ENCODE assay signal across 12 cellular contexts in the genomic region with DNA sequence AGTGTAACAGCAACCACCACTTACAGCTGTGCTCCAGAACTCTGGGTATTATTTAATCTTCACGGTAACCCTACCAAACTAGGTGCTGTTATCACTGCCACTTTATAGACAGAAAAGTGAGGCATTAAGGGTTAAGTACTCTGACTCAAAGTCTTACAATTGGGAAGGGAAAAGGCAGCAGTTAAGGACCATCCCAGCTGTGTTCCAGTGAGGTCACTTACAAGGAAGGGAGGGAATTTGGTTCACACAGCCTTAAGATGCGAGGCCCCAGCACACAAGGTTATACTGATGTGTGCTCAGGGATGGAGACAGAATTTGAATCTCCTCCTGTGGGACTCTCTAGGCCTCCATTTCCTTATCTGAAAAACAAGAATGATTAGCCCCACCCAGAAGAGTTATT. TPM values are rescaled to one million over a fixed set of nuclear protein-coding genes. Genes with fewer than 3 reads are reported as not detected.
DNase-seq lines count a peak whose midpoint lies in the region; ATAC-seq and TF ChIP-seq lines count a peak whose summit lies in the region.
"Had no signal": no experiment of that assay in that cellular context is flagged by ENCODE, and none has a peak within 500 bp of the region (broad histone marks: within the 10 kb centered on the region; RNA-seq: fewer than 3 reads in every experiment).

No MANE protein-coding gene starts in this region.

- H3K27me3 ChIP-seq in SK-N-SH (ENCODE audit: insufficient read depth) = no peaks in the 10 kb centered on the region
- H3K27me3 ChIP-seq in gastrocnemius medialis = no peaks in the 10 kb centered on the region
- H3K27me3 ChIP-seq: thyroid gland had no signal

- ATAC-seq in SK-N-SH treated with all-trans-retinoic acid at 6 μM for 48 hours = no peak
- no peak for ATAC-seq in activated CD8-positive, alpha-beta memory T cell treated with anti-CD3 and anti-CD28 coated beads, Interleukin-2, amount 10 ng/mL, durations not matched to agents 7 days and 5 days
- ATAC-seq in gastrocnemius medialis = peak in 1 of 2 donors; percentile 33
- no peak for ATAC-seq in GM21717 (IDR thresholded peaks at IDR 0.05; ENCODE audit: unreplicated experiment)

- peaks cover 20% of the 10 kb centered on the region for H3K79me2 ChIP-seq in SK-N-SH (ENCODE audit: insufficient read depth)

- TF ChIP-seq CTCF in SK-N-SH (IDR thresholded peaks at IDR 0.05) = no peak
- TF ChIP-seq CTCF in fibroblast of villous mesenchyme (IDR thresholded peaks at IDR 0.05; ENCODE audit: insufficient read depth, low read depth, low read length) = no peak
- TF ChIP-seq CTCF in gastrocnemius medialis (IDR thresholded peaks at IDR 0.05 in 4 of 5, conservative IDR thresholded peaks at IDR 0.05 in 1 of 5) = no peak

- 95% methylated on average over 2 of the region's 2 CpGs for WGBS in SK-N-SH (ENCODE audit: low lambda C conversion rate)

- TF ChIP-seq RAD21 in SK-N-SH (IDR thresholded peaks at IDR 0.05; ENCODE audit: low read length) = no peak

- H2AFZ ChIP-seq in SK-N-SH (ENCODE audit: low read depth) = no peak overlapping the region

- in situ Hi-C loops in gastrocnemius medialis (cut with MboI; ENCODE audit: low sequenced_read_pairs in 4 of 4) = no loop called here

- H3K4me2 ChIP-seq in SK-N-SH = 0 out of 2 replicates have a peak overlapping the region, but pooled peaks have one; percentile 32

- peak overlapping the region; percentile 80 for H3K27ac Mint-ChIP-seq in activated CD8-positive, alpha-beta memory T cell treated with anti-CD3 and anti-CD28 coated beads, Interleukin-2, amount 10 ng/mL, durations not matched to agents 7 days and 5 days

- peaks cover 8% of the 10 kb centered on the region for H3F3A ChIP-seq in SK-N-SH (replicated peaks; ENCODE audit: insufficient read depth)

- H3K27me3 Mint-ChIP-seq in activated CD8-positive, alpha-beta memory T cell treated with anti-CD3 and anti-CD28 coated beads, Interleukin-2, amount 10 ng/mL, durations not matched to agents 7 days and 5 days = no peaks in the 10 kb centered on the region

- H3K4me1 ChIP-seq in SK-N-SH (ENCODE audit: control insufficient read depth in 1 of 2, insufficient read depth in 2 of 2, low read depth in 1 of 2, low read length in 1 of 2) (peaks cover 6 to 10% of the 10 kb centered on the region in 2 experiments), gastrocnemius medialis (peaks cover 0 to 10% of the 10 kb centered on the region in 2 donors)

- TF ChIP-seq POLR2A in gastrocnemius medialis (IDR thresholded peaks at IDR 0.05) = no peak

- intact Hi-C loops in gastrocnemius medialis (cut with DNase I; ENCODE audit: low total_unique reads) = no loop called here

- H3K27ac ChIP-seq in SK-N-SH (ENCODE audit: low read depth in 2 of 2, low read length in 1 of 2) (no peak overlapping the region), gastrocnemius medialis (peak overlapping the region; percentile 14 to 49 (median 41))
- H3K27ac ChIP-seq: 22Rv1, SK-N-MC, thyroid gland had no signal

- H3K4me1 Mint-ChIP-seq in activated CD8-positive, alpha-beta memory T cell treated with anti-CD3 and anti-CD28 coated beads, Interleukin-2, amount 10 ng/mL, durations not matched to agents 7 days and 5 days = peaks cover 80% of the 10 kb centered on the region

- peaks cover 22% of the 10 kb centered on the region for H3K36me3 Mint-ChIP-seq in activated CD8-positive, alpha-beta memory T cell treated with anti-CD3 and anti-CD28 coated beads, Interleukin-2, amount 10 ng/mL, durations not matched to agents 7 days and 5 days

- peaks cover 14% of the 10 kb centered on the region; the same call in 1 of the 2 replicates for H4K20me1 ChIP-seq in SK-N-SH (ENCODE audit: insufficient read depth)

- H3K4me3 ChIP-seq in SK-N-SH (ENCODE audit: low read depth in 2 of 2, low read length in 1 of 2) (no peak overlapping the region), fibroblast of villous mesenchyme (ENCODE audit: low read depth, low read length) (no peak overlapping the region), gastrocnemius medialis (no peak overlapping the region)
- H3K4me3 ChIP-seq: SK-N-MC, thyroid gland had no signal

- POLR2A ChIA-PET in SK-N-SH (lab: Yijun Ruan, JAX) = no interaction called here

- H3K9ac ChIP-seq in SK-N-SH = no peak overlapping the region

- H3K4me3 Mint-ChIP-seq in activated CD8-positive, alpha-beta memory T cell treated with anti-CD3 and anti-CD28 coated beads, Interleukin-2, amount 10 ng/mL, durations not matched to agents 7 days and 5 days = no peak overlapping the region

- CTCF ChIA-PET in SK-N-SH (lab: Yijun Ruan, JAX) = no interaction called here
- CTCF ChIA-PET in activated CD8-positive, alpha-beta memory T cell treated with anti-CD3 and anti-CD28 coated beads, Interleukin-2, amount 10 ng/mL, durations not matched to agents 7 days and 5 days (lab: Charles Lee) = interaction anchor here (0.8 to 4.8 kb wide), 7 partner anchors 13 to 188 kb away, joined by 3 to 57 read pairs (median 3); a partner anchor contains a TSS

- H3K9me3 ChIP-seq in SK-N-SH (no peaks in the 10 kb centered on the region), gastrocnemius medialis (no peaks in the 10 kb centered on the region)
- H3K9me3 ChIP-seq: thyroid gland had no signal

- no peaks in the 10 kb centered on the region for H3K9me2 ChIP-seq in SK-N-SH

- H3K36me3 ChIP-seq in SK-N-SH (replicated peaks in 1 of 2; ENCODE audit: control insufficient read depth in 1 of 2, insufficient read depth in 2 of 2, low read length in 1 of 2) = no peaks in the 10 kb centered on the region
- H3K36me3 ChIP-seq in gastrocnemius medialis = no peaks in the 10 kb centered on the region
- H3K36me3 ChIP-seq: thyroid gland had no signal

- no peak for DNase-seq in SK-N-SH
- DNase-seq in activated CD8-positive, alpha-beta memory T cell treated with anti-CD3 and anti-CD28 coated beads, Interleukin-2, amount 10 ng/mL, durations not matched to agents 7 days and 5 days = no peak
- DNase-seq in fibroblast of villous mesenchyme (ENCODE audit: low read depth) = peak; percentile 68
- DNase-seq in gastrocnemius medialis = no peak
- no peak for DNase-seq in NCI-H345 treated with DMSO at 0.1 percent for 48 hours (lab: John Stamatoyannopoulos, UW; ENCODE audit: unreplicated experiment)
- no peak for DNase-seq in SKM-1 treated with dmso at 0.1 percent for 144 hours (lab: John Stamatoyannopoulos, UW; ENCODE audit: unreplicated experiment)
- DNase-seq: anterior cingulate cortex, thyroid gland had no signal

- H3K9me3 Mint-ChIP-seq in activated CD8-positive, alpha-beta memory T cell treated with anti-CD3 and anti-CD28 coated beads, Interleukin-2, amount 10 ng/mL, durations not matched to agents 7 days and 5 days (ENCODE audit: low read depth) = no peaks in the 10 kb centered on the region

- TF ChIP-seq EP300 in SK-N-SH (IDR thresholded peaks at IDR 0.05; ENCODE audit: borderline replicate concordance in 1 of 2, low read depth in 1 of 2, low read length in 1 of 2) = no peak

TF ChIP-seq in SK-N-SH, 30 proteins besides CTCF, POLR2A, EP300 and RAD21 (continues in another document):
- no peak for TF ChIP-seq NRF1 (IDR thresholded peaks at IDR 0.05; ENCODE audit: low read depth, low read length)

TF ChIP-seq in SK-N-SH treated with all-trans-retinoic acid at 6 μM for 48 hours, 23 proteins besides CTCF, POLR2A, EP300 and RAD21 (continues in another document):
- TF ChIP-seq, protein P1, sequence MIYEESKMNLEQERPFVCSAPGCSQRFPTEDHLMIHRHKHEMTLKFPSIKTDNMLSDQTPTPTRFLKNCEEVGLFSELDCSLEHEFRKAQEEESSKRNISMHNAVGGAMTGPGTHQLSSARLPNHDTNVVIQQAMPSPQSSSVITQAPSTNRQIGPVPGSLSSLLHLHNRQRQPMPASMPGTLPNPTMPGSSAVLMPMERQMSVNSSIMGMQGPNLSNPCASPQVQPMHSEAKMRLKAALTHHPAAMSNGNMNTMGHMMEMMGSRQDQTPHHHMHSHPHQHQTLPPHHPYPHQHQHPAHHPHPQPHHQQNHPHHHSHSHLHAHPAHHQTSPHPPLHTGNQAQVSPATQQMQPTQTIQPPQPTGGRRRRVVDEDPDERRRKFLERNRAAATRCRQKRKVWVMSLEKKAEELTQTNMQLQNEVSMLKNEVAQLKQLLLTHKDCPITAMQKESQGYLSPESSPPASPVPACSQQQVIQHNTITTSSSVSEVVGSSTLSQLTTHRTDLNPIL (CRISPR knock-in tag; IDR thresholded peaks at IDR 0.05; ENCODE audit: low read depth) = no peak
- TF ChIP-seq SNAI2 (CRISPR knock-in tag; IDR thresholded peaks at IDR 0.05) (no peak), ZNF565 (CRISPR knock-in tag; conservative IDR thresholded peaks at IDR 0.05; ENCODE audit: low read depth) (no peak), PPARA (CRISPR knock-in tag; IDR thresholded peaks at IDR 0.05; ENCODE audit: borderline replicate concordance) (no peak), ARNTL (CRISPR knock-in tag; IDR thresholded peaks at IDR 0.05; ENCODE audit: borderline replicate concordance, low read depth) (no peak), CSDC2 (CRISPR knock-in tag; IDR thresholded peaks at IDR 0.05) (no peak)
- TF ChIP-seq, protein P2, sequence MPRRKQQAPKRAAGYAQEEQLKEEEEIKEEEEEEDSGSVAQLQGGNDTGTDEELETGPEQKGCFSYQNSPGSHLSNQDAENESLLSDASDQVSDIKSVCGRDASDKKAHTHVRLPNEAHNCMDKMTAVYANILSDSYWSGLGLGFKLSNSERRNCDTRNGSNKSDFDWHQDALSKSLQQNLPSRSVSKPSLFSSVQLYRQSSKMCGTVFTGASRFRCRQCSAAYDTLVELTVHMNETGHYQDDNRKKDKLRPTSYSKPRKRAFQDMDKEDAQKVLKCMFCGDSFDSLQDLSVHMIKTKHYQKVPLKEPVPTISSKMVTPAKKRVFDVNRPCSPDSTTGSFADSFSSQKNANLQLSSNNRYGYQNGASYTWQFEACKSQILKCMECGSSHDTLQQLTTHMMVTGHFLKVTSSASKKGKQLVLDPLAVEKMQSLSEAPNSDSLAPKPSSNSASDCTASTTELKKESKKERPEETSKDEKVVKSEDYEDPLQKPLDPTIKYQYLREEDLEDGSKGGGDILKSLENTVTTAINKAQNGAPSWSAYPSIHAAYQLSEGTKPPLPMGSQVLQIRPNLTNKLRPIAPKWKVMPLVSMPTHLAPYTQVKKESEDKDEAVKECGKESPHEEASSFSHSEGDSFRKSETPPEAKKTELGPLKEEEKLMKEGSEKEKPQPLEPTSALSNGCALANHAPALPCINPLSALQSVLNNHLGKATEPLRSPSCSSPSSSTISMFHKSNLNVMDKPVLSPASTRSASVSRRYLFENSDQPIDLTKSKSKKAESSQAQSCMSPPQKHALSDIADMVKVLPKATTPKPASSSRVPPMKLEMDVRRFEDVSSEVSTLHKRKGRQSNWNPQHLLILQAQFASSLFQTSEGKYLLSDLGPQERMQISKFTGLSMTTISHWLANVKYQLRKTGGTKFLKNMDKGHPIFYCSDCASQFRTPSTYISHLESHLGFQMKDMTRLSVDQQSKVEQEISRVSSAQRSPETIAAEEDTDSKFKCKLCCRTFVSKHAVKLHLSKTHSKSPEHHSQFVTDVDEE (CRISPR knock-in tag; IDR thresholded peaks at IDR 0.05) = no peak

RNA-seq across cellular contexts. Expression of a gene that starts 46.7 kb away (rescaled TPM):
- polyA plus RNA-seq in SK-N-SH (2012; rRNA removed) = 3.2 and 3.6 TPM in 2 replicates
- polyA plus RNA-seq in SK-N-SH (2012; cell fraction: cytosol; rRNA removed) = 2.3 and 2.9 TPM in 2 replicates
- 9.6 and 12.0 TPM in 2 replicates for polyA plus RNA-seq in SK-N-SH (2012; cell fraction: nucleus; rRNA removed)
- total RNA-seq in activated CD8-positive, alpha-beta memory T cell treated with anti-CD3 and anti-CD28 coated beads, Interleukin-2, amount 10 ng/mL, durations not matched to agents 7 days and 5 days = 10 to 100 TPM; 16.2 to 36.0 TPM
- total RNA-seq in fibroblast of villous mesenchyme (6.4 and 6.5 TPM in 2 replicates), gastrocnemius medialis (under 1 TPM; 0.47 to 0.87 (median 0.50) TPM)

Comparison
In these comparisons a context has a peak if more than half of its experiments do, and no peak if none do; other contexts are left out.
1. H3K27ac ChIP-seq: peak in gastrocnemius medialis (4 of 4); none in SK-N-SH (0 of 2).